In the genomic region with DNA sequence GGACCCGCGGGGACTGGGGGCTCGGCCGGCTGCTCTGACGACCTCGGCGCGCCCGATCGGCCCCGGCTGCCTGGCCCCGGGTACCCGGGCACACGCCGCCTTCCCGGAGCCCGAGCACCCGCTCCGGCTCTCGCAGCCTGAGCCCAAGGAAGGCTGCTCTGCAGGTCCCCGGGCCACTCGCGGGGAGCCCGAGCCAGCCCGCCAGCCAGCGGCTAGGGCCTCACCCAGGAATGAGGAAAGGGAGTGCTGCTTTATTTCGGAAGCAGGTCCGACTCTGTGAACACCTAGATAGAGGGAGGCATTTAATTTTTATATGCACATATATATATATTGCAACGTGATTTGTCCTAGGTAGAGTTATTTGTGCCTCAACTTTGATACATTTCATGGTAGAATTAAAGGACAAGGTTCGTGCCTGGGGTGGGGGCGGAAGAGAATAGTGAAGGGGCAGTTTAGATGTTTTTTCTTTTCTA, we compare ENCODE assay signal across 1 cellular context.
TF ChIP-seq lines count a peak whose summit lies in the region.

No MANE protein-coding gene starts in this region.

TF ChIP-seq in A549, 52 proteins besides CTCF, POLR2A, EP300 and RAD21 (continued from another document):
- TF ChIP-seq, protein P1, sequence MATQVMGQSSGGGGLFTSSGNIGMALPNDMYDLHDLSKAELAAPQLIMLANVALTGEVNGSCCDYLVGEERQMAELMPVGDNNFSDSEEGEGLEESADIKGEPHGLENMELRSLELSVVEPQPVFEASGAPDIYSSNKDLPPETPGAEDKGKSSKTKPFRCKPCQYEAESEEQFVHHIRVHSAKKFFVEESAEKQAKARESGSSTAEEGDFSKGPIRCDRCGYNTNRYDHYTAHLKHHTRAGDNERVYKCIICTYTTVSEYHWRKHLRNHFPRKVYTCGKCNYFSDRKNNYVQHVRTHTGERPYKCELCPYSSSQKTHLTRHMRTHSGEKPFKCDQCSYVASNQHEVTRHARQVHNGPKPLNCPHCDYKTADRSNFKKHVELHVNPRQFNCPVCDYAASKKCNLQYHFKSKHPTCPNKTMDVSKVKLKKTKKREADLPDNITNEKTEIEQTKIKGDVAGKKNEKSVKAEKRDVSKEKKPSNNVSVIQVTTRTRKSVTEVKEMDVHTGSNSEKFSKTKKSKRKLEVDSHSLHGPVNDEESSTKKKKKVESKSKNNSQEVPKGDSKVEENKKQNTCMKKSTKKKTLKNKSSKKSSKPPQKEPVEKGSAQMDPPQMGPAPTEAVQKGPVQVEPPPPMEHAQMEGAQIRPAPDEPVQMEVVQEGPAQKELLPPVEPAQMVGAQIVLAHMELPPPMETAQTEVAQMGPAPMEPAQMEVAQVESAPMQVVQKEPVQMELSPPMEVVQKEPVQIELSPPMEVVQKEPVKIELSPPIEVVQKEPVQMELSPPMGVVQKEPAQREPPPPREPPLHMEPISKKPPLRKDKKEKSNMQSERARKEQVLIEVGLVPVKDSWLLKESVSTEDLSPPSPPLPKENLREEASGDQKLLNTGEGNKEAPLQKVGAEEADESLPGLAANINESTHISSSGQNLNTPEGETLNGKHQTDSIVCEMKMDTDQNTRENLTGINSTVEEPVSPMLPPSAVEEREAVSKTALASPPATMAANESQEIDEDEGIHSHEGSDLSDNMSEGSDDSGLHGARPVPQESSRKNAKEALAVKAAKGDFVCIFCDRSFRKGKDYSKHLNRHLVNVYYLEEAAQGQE (IDR thresholded peaks at IDR 0.05), result no peak
- TF ChIP-seq HEYL (CRISPR knock-in tag; IDR thresholded peaks at IDR 0.05) (no peak), HOXA7 (CRISPR knock-in tag; IDR thresholded peaks at IDR 0.05) (no peak), SREBF2 (IDR thresholded peaks at IDR 0.05) (no peak), MAFK (IDR thresholded peaks at IDR 0.05; ENCODE audit: partially characterized antibody) (no peak), HDAC2 (IDR thresholded peaks at IDR 0.05) (no peak), CHD4 (IDR thresholded peaks at IDR 0.05; ENCODE audit: borderline replicate concordance) (no peak), ZNF302 (CRISPR knock-in tag; IDR thresholded peaks at IDR 0.05) (no peak), CHD2 (IDR thresholded peaks at IDR 0.05; ENCODE audit: low read length, partially characterized antibody) (no peak), POLR2AphosphoS2 (conservative IDR thresholded peaks at IDR 0.05; ENCODE audit: low read length) (no peak), TFCP2L1 (CRISPR knock-in tag; IDR thresholded peaks at IDR 0.05) (no peak), HOXB13 (CRISPR knock-in tag; IDR thresholded peaks at IDR 0.05; ENCODE audit: low read depth) (no peak), RARB (CRISPR knock-in tag; IDR thresholded peaks at IDR 0.05) (no peak), HOXB5 (CRISPR knock-in tag; IDR thresholded peaks at IDR 0.05) (no peak)
- TF ChIP-seq, protein P2, sequence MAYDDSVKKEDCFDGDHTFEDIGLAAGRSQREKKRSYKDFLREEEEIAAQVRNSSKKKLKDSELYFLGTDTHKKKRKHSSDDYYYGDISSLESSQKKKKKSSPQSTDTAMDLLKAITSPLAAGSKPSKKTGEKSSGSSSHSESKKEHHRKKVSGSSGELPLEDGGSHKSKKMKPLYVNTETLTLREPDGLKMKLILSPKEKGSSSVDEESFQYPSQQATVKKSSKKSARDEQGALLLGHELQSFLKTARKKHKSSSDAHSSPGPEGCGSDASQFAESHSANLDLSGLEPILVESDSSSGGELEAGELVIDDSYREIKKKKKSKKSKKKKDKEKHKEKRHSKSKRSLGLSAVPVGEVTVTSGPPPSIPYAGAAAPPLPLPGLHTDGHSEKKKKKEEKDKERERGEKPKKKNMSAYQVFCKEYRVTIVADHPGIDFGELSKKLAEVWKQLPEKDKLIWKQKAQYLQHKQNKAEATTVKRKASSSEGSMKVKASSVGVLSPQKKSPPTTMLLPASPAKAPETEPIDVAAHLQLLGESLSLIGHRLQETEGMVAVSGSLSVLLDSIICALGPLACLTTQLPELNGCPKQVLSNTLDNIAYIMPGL (CRISPR knock-in tag; IDR thresholded peaks at IDR 0.05; ENCODE audit: borderline replicate concordance), result no peak
- TF ChIP-seq, protein P3, sequence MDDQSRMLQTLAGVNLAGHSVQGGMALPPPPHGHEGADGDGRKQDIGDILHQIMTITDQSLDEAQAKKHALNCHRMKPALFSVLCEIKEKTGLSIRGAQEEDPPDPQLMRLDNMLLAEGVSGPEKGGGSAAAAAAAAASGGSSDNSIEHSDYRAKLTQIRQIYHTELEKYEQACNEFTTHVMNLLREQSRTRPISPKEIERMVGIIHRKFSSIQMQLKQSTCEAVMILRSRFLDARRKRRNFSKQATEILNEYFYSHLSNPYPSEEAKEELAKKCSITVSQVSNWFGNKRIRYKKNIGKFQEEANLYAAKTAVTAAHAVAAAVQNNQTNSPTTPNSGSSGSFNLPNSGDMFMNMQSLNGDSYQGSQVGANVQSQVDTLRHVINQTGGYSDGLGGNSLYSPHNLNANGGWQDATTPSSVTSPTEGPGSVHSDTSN (IDR thresholded peaks at IDR 0.05), result no peak
